8 cellular contexts compared by ENCODE assay signal in the genomic region with DNA sequence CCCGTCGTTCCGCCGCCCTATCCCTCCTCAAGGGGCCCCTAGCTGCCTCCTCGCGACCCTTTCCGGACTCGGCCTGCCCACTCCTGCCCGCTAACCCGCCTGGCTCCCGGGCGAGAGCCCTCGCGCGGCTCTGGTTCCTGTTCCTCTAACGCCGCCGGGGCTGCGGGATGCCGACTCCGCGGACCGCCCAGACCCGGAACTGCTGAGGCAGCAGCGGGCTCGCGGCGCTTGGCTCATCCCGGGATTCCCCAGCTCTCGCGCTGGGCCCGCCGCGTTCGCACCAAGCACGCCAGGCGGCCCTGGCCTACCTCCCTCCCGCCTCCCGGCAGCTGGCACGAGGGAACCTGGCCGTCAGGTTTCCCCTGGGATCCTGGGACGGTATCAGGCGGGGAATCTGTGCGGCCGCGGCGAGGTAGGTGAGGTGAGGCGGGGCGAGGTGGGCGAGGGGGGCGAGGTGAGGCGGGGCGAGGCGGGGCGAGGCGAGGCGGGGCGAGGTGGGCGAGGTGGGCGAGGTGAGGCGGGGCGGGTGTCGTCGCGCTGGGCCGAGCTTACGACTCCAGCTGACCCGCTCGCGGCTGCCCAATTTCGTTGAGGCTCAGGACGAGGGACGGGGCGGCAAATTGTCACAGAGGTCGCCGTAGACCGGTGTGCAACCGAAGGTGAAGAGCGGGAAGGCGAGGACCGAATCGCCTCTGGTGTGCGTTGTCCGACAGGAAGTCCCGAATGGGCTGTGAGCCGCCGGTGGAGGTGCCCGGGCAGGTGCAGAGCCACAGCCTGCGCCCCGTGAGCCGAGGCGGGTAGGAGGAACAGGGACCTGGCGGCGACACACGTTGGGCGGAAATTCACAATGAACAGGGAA. TPM values are rescaled to one million over a fixed set of nuclear protein-coding genes. Genes with fewer than 3 reads are reported as not detected.
DNase-seq lines count a peak whose midpoint lies in the region; ATAC-seq and TF ChIP-seq lines count a peak whose summit lies in the region.

A gene (minus strand): TSS at position 418 of the 859 bp plus-strand sequence. CDS start 10,364 bp downstream, outside the sequence.
A gene (plus strand): TSS at position 582 of the 859 bp plus-strand sequence. CDS start 1,082 bp downstream, outside the sequence.

- H3K4me3 ChIP-seq in AG09309 (ENCODE audit: control insufficient read depth, low read depth, low read length) (peak within 1 kb of the TSS; percentile 86), epithelial cell of esophagus (ENCODE audit: low read length) (peak within 1 kb of the TSS; percentile 78), mucosa of descending colon (peak within 1 kb of the TSS; percentile 83)

- DNase-seq in AG09309 (ENCODE audit: low read depth) (peak; percentile 29), NOMO-1 (lab: John Stamatoyannopoulos, UW; ENCODE audit: unreplicated experiment in 2 of 2) (peak; percentile 67 to 81), activated T-cell treated with anti-CD3 and anti-CD28 coated beads for 24 hours (ENCODE audit: low read depth) (peak; percentile 70), epithelial cell of esophagus (ENCODE audit: low read depth) (peak; percentile 93), mucosa of descending colon (peak; percentile 84 to 93 (median 91))
- peak; percentile 66 for DNase-seq in stimulated activated CD8-positive, alpha-beta memory T cell treated with anti-CD3 and anti-CD28 coated beads, Interleukin-4, amount 100 ng/mL, for 24 hours (ENCODE audit: low read depth)

- no peak for TF ChIP-seq CTCF in AG09309 (IDR thresholded peaks at IDR 0.05; ENCODE audit: control insufficient read depth, insufficient read depth, low read depth, low read length, missing control alignments)
- TF ChIP-seq CTCF in epithelial cell of esophagus (IDR thresholded peaks at IDR 0.05; ENCODE audit: insufficient read depth, low read depth, low read length, missing control alignments) = no peak
- TF ChIP-seq CTCF in mucosa of descending colon (IDR thresholded peaks at IDR 0.05) = no peak

- intact Hi-C loops in mucosa of descending colon (cut with DNase I, micrococcal nuclease) = loop anchor here in 1 of 2 donors (10.0 kb wide), 1 partner anchor 895 kb away; no protein-coding TSS in a partner anchor

- ATAC-seq in GM18520 (IDR thresholded peaks at IDR 0.05; ENCODE audit: unreplicated experiment) = peak; percentile 59
- ATAC-seq in HG03039 (IDR thresholded peaks at IDR 0.05; ENCODE audit: unreplicated experiment) = peak; percentile 81
- peak; percentile 93 for ATAC-seq in mucosa of descending colon

- no peaks in the 10 kb centered on the region for H3K36me3 ChIP-seq in mucosa of descending colon (ENCODE audit: low read depth)

- H3K9me3 ChIP-seq in mucosa of descending colon = no peaks in the 10 kb centered on the region

- H3K4me1 ChIP-seq in mucosa of descending colon (ENCODE audit: low read depth) = peaks cover 9% of the 10 kb centered on the region

RNA-seq across cellular contexts. Expression of the first gene that starts in this region (rescaled TPM):
- 10 to 100 TPM in 2 of 3 donors, 1 to 10 TPM in 1; 8.0 to 17.1 (median 10.9) TPM for total RNA-seq in mucosa of descending colon

RNA-seq across cellular contexts. Expression of the second gene that starts in this region (rescaled TPM):
- total RNA-seq in mucosa of descending colon = 10 to 100 TPM; 10.1 to 17.3 (median 13.2) TPM

Comparison
In these comparisons a context has a peak if more than half of its experiments do, and no peak if none do; other contexts are left out.
1. Peak in every context shown above with its lines: DNase-seq, ATAC-seq and H3K4me3 ChIP-seq.
2. DNase-seq: peak in every context shown above with its lines; median percentile 93 in epithelial cell of esophagus; 91 in mucosa of descending colon; 74 in NOMO-1; 70 in activated T-cell treated with anti-CD3 and anti-CD28 coated beads for 24 hours; 66 in stimulated activated CD8-positive, alpha-beta memory T cell treated with anti-CD3 and anti-CD28 coated beads, Interleukin-4, amount 100 ng/mL, for 24 hours; 29 in AG09309.